35 cellular contexts compared by ENCODE assay signal in genomic region chr5:146761809-146762208, GRCh38.
"Had no signal": no experiment of that assay in that cellular context is flagged by ENCODE, and none has a peak within 500 bp of the region (broad histone marks: within the 10 kb centered on the region; RNA-seq: fewer than 3 reads in every experiment).

No MANE protein-coding gene starts in this region.

- H3K4me3 ChIP-seq: adrenal gland, ascending aorta had no signal

- H3K36me3 Mint-ChIP-seq: activated CD4-positive, alpha-beta memory T cell treated with anti-CD3 and anti-CD28 coated beads for 36 hours; activated naive CD4-positive, alpha-beta T cell treated with anti-CD3 and anti-CD28 coated beads, Interleukin-2, amount 50 U/mL, for 72 hours; activated naive CD8-positive, alpha-beta T cell treated with anti-CD3 and anti-CD28 coated beads for 36 hours had no signal

- H3K4me1 ChIP-seq: adrenal gland, ascending aorta had no signal

- H3K27me3 Mint-ChIP-seq: activated B cell treated with CpG ODN at 0.5 μM for 24 hours; activated CD4-positive, alpha-beta memory T cell treated with anti-CD3 and anti-CD28 coated beads for 36 hours; activated CD8-positive, alpha-beta T cell treated with anti-CD3 and anti-CD28 coated beads for 36 hours; activated naive CD8-positive, alpha-beta T cell treated with anti-CD3 and anti-CD28 coated beads for 36 hours; activated T-helper 17 cell treated with anti-CD3 and anti-CD28 coated beads, Interleukin-2, amount 50 U/mL, for 72 hours; brain had no signal

- DNase-seq: activated B cell treated with CpG ODN at 0.5 μM for 24 hours; activated CD4-positive, alpha-beta memory T cell treated with anti-CD3 and anti-CD28 coated beads for 36 hours; activated CD4-positive, alpha-beta T cell treated with anti-CD3 and anti-CD28 coated beads for 4 hours; activated CD4-positive, alpha-beta T cell treated with anti-CD3 and anti-CD28 coated beads, Interleukin-2, amount 10 ng/mL, durations not matched to agents 24 days and 14 days; activated CD4-positive, alpha-beta T cell treated with anti-CD3 and anti-CD28 coated beads, Interleukin-2, amount 50 U/mL, for 1 hour; activated CD4-positive, alpha-beta T cell treated with anti-CD3 and anti-CD28 coated beads, Interleukin-2, amount 50 U/mL, for 4 hours; activated CD4-positive, CD25-positive, alpha-beta regulatory T cell treated with anti-CD3 and anti-CD28 coated beads, Interleukin-2, amount 50 U/mL, for 72 hours; activated CD8-positive, alpha-beta memory T cell treated with anti-CD3 and anti-CD28 coated beads, Interleukin-2, amount 50 U/mL, for 4 hours; activated CD8-positive, alpha-beta T cell treated with anti-CD3 and anti-CD28 coated beads for 36 hours; activated effector memory CD4-positive, alpha-beta T cell treated with anti-CD3 and anti-CD28 coated beads, Interleukin-2, amount 50 U/mL, for 16 hours; activated gamma-delta T cell treated with Interleukin-2 at 50 U/mL for 16 hours; activated naive CD4-positive, alpha-beta T cell; activated naive CD4-positive, alpha-beta T cell treated with anti-CD3 and anti-CD28 coated beads for 36 hours; activated naive CD4-positive, alpha-beta T cell treated with anti-CD3 and anti-CD28 coated beads, Interleukin-2, amount 50 U/mL, for 16 hours; activated naive CD8-positive, alpha-beta T cell treated with anti-CD3 and anti-CD28 coated beads for 36 hours; activated T-cell treated with anti-CD3 and anti-CD28 coated beads for 4 hours; activated T-cell treated with anti-CD3 and anti-CD28 coated beads, Interleukin-2, amount 50 U/mL, for 1 hour; activated T-cell treated with anti-CD3 and anti-CD28 coated beads, Interleukin-2, amount 50 U/mL, for 4 hours; activated T-cell treated with anti-CD3 and anti-CD28 coated beads, Interleukin-2, amount 50 U/mL, for 72 hours; adrenal gland; amygdala; anterior cingulate cortex; central memory CD4-positive, alpha-beta T cell; SW 1271; T-helper 1 cell; T-helper 2 cell; T-helper 9 cell had no signal

- H3K4me1 Mint-ChIP-seq: activated B cell treated with CpG ODN at 0.5 μM for 24 hours had no signal

- H3K27me3 ChIP-seq: adrenal gland, ascending aorta had no signal

- ATAC-seq: activated CD8-positive, alpha-beta T cell treated with anti-CD3 and anti-CD28 coated beads for 36 hours; activated naive CD4-positive, alpha-beta T cell treated with anti-CD3 and anti-CD28 coated beads, Interleukin-2, amount 50 U/mL, for 72 hours; activated T-cell treated with anti-CD3 and anti-CD28 coated beads, Interleukin-2, amount 50 U/mL, for 4 hours; activated T-cell treated with anti-CD3 and anti-CD28 coated beads, Interleukin-2, amount 50 U/mL, for 72 hours; activated T-helper 17 cell treated with anti-CD3 and anti-CD28 coated beads, Interleukin-2, amount 50 U/mL, for 72 hours had no signal

- H3K9me3 Mint-ChIP-seq: activated B cell treated with CpG ODN at 0.5 μM for 24 hours; activated CD4-positive, alpha-beta memory T cell treated with anti-CD3 and anti-CD28 coated beads for 36 hours; activated CD4-positive, alpha-beta T cell treated with anti-CD3 and anti-CD28 coated beads, Interleukin-2, amount 10 ng/mL, durations not matched to agents 24 days and 14 days; activated CD8-positive, alpha-beta T cell treated with anti-CD3 and anti-CD28 coated beads for 36 hours; activated T-cell treated with anti-CD3 and anti-CD28 coated beads, Interleukin-2, amount 50 U/mL, for 4 hours; activated T-cell treated with anti-CD3 and anti-CD28 coated beads, Interleukin-2, amount 50 U/mL, for 72 hours; T-helper 1 cell treated with Interleukin-12 subunit alpha and Interleukin-12 subunit beta and Interleukin-4 antibody, amounts not matched to agents 30 μg/mL and 1 μg/mL, for 36 hours had no signal

- H3K27ac ChIP-seq: adrenal gland, ascending aorta, VCaP had no signal

- H3K27ac Mint-ChIP-seq: activated B cell treated with CpG ODN at 0.5 μM for 24 hours; activated CD4-positive, alpha-beta memory T cell treated with anti-CD3 and anti-CD28 coated beads for 36 hours; activated CD4-positive, alpha-beta T cell treated with anti-CD3 and anti-CD28 coated beads, Interleukin-2, amount 10 ng/mL, durations not matched to agents 24 days and 14 days; activated CD8-positive, alpha-beta T cell treated with anti-CD3 and anti-CD28 coated beads for 36 hours; activated naive CD4-positive, alpha-beta T cell treated with anti-CD3 and anti-CD28 coated beads for 36 hours; activated naive CD4-positive, alpha-beta T cell treated with anti-CD3 and anti-CD28 coated beads, Interleukin-2, amount 50 U/mL, for 72 hours; activated naive CD8-positive, alpha-beta T cell treated with anti-CD3 and anti-CD28 coated beads for 36 hours; activated T-cell treated with anti-CD3 and anti-CD28 coated beads, Interleukin-2, amount 50 U/mL, for 72 hours; activated T-helper 1 cell treated with anti-CD3 and anti-CD28 coated beads, Interleukin-12 subunit alpha, Interleukin-12 subunit beta, Interleukin-2, Interleukin-4 antibody, amounts not matched to agents 30 ng/mL and 10 ng/mL and 1 ng/mL, durations not matched to agents 14 hours and 24 hours and 36 hours; activated T-helper 17 cell treated with anti-CD3 and anti-CD28 coated beads, Interleukin-2, amount 50 U/mL, for 72 hours; T-helper 1 cell treated with Interleukin-12 subunit alpha and Interleukin-12 subunit beta and Interleukin-4 antibody, amounts not matched to agents 30 μg/mL and 1 μg/mL, for 36 hours; T-helper 2 cell treated with Interferon-gamma antibody and Interleukin-4, amounts not matched to agents 5 μg/mL and 100 μg/mL, for 36 hours had no signal

- H3K9me3 ChIP-seq: adrenal gland, ascending aorta had no signal

- H3K36me3 ChIP-seq: adrenal gland, ascending aorta had no signal

- H3K4me3 Mint-ChIP-seq: activated B cell treated with CpG ODN at 0.5 μM for 24 hours; activated CD4-positive, alpha-beta memory T cell treated with anti-CD3 and anti-CD28 coated beads for 36 hours; activated CD4-positive, alpha-beta T cell treated with anti-CD3 and anti-CD28 coated beads, Interleukin-2, amount 10 ng/mL, durations not matched to agents 24 days and 14 days; activated CD8-positive, alpha-beta T cell treated with anti-CD3 and anti-CD28 coated beads for 36 hours; activated naive CD4-positive, alpha-beta T cell treated with anti-CD3 and anti-CD28 coated beads for 36 hours; activated naive CD8-positive, alpha-beta T cell treated with anti-CD3 and anti-CD28 coated beads for 36 hours; activated T-cell treated with anti-CD3 and anti-CD28 coated beads, Interleukin-2, amount 50 U/mL, for 4 hours; activated T-cell treated with anti-CD3 and anti-CD28 coated beads, Interleukin-2, amount 50 U/mL, for 72 hours; activated T-helper 1 cell treated with anti-CD3 and anti-CD28 coated beads, Interleukin-12 subunit alpha, Interleukin-12 subunit beta, Interleukin-2, Interleukin-4 antibody, amounts not matched to agents 30 ng/mL and 10 ng/mL and 1 ng/mL, durations not matched to agents 14 hours and 24 hours and 36 hours; activated T-helper 17 cell treated with anti-CD3 and anti-CD28 coated beads, Interleukin-2, amount 50 U/mL, for 72 hours; brain; T-helper 1 cell treated with Interleukin-12 subunit alpha and Interleukin-12 subunit beta and Interleukin-4 antibody, amounts not matched to agents 30 μg/mL and 1 μg/mL, for 36 hours; T-helper 2 cell treated with Interferon-gamma antibody and Interleukin-4, amounts not matched to agents 5 μg/mL and 100 μg/mL, for 36 hours had no signal
